ENCODE assay signal across 8 cellular contexts in the genomic region with DNA sequence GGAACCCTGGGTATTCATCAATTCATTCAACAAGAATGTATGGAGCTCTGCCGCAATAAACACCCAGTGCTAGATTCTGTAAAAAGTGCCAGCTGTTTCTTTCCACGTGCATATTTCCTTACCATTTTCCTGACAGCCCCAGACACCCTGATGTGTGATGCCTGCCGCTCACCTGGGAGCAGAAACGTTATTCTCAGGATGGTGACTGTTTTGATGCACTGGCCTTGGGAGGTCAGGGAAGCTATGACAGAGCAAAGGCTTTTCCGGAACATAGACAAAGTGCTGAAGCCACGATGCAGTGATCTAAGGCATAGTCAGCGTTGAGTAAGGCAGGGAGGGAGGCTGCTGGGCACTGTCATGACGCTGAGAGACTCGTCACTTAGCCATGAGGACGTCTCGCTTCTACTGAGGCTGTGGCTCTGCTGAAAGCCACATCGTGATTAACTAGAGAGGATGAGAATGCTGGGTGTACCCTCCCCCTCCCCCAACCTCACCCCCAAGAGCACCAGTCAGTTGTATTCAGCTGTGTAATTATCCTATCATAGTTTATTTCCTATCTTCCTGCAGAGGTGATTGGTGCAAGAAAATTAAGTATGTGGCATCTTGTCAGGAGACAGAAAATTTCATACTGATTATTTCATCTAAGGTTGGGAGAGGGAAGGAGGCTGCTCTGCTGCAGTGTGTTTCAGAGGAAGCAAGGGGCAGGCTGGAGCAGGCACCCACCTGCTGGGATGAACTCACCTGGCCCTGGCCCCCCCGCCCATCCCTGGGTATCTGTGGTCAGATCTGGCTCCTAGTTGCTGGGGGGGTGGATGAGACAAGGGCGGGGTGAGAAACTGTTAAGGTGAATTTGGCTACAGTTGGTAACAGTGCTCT.
A peak's percentile ranks its signal among the peaks of the same experiment; 100 is the strongest.
DNase-seq lines count a peak whose midpoint lies in the region; ATAC-seq and TF ChIP-seq lines count a peak whose summit lies in the region.

No MANE protein-coding gene starts in this region.

- H3F3A ChIP-seq in Loucy (ENCODE audit: low read depth) = no peaks in the 10 kb centered on the region

- H3K4me1 Mint-ChIP-seq in stimulated activated effector memory CD8-positive, alpha-beta T cell treated with anti-CD3 and anti-CD28 coated beads, Interleukin-12 subunit alpha, Interleukin-12 subunit beta, amount 100 ng/mL, for 72 hours = peaks cover 83% of the 10 kb centered on the region

- ATAC-seq in stimulated activated effector memory CD8-positive, alpha-beta T cell treated with anti-CD3 and anti-CD28 coated beads, Interleukin-12 subunit alpha, Interleukin-12 subunit beta, amount 100 ng/mL, for 72 hours = peak; percentile 88
- ATAC-seq in GM18511 (IDR thresholded peaks at IDR 0.05; ENCODE audit: unreplicated experiment) (no peak), GM19023 (IDR thresholded peaks at IDR 0.05; ENCODE audit: unreplicated experiment) (no peak)

- H3K9me2 ChIP-seq in Loucy (replicated peaks; ENCODE audit: low read depth, low read length) = no peaks in the 10 kb centered on the region

- peak overlapping the region; percentile 19 for H3K4me2 ChIP-seq in Loucy (ENCODE audit: low read depth, low read length, poor library complexity, severe bottlenecking)

- H3K9ac ChIP-seq in Loucy (ENCODE audit: low read depth, low read length, poor library complexity, severe bottlenecking) = no peak overlapping the region

- no peaks in the 10 kb centered on the region for H3K36me3 ChIP-seq in Loucy (ENCODE audit: insufficient read depth, low read length)

- H3K36me3 Mint-ChIP-seq in stimulated activated effector memory CD8-positive, alpha-beta T cell treated with anti-CD3 and anti-CD28 coated beads, Interleukin-12 subunit alpha, Interleukin-12 subunit beta, amount 100 ng/mL, for 72 hours = peaks cover 25% of the 10 kb centered on the region

- no peaks in the 10 kb centered on the region for H3K79me2 ChIP-seq in Loucy (ENCODE audit: insufficient read depth, low read length)

- peak overlapping the region; percentile 97 for H3K27ac Mint-ChIP-seq in stimulated activated effector memory CD8-positive, alpha-beta T cell treated with anti-CD3 and anti-CD28 coated beads, Interleukin-12 subunit alpha, Interleukin-12 subunit beta, amount 100 ng/mL, for 72 hours

- peak overlapping the region; percentile 82 for H3K4me3 Mint-ChIP-seq in stimulated activated effector memory CD8-positive, alpha-beta T cell treated with anti-CD3 and anti-CD28 coated beads, Interleukin-12 subunit alpha, Interleukin-12 subunit beta, amount 100 ng/mL, for 72 hours

- H2AFZ ChIP-seq in Loucy (ENCODE audit: low read length) = no peak overlapping the region

- H3K9me3 Mint-ChIP-seq in stimulated activated effector memory CD8-positive, alpha-beta T cell treated with anti-CD3 and anti-CD28 coated beads, Interleukin-12 subunit alpha, Interleukin-12 subunit beta, amount 100 ng/mL, for 72 hours = no peaks in the 10 kb centered on the region

- H3K27me3 ChIP-seq in Loucy (ENCODE audit: insufficient read depth, low read length, poor library complexity, severe bottlenecking) = no peaks in the 10 kb centered on the region

- H3K4me1 ChIP-seq in Loucy (ENCODE audit: insufficient read depth, low read length, poor library complexity, severe bottlenecking) = no peaks in the 10 kb centered on the region

- TF ChIP-seq CTCF in AG09309 (IDR thresholded peaks at IDR 0.05; ENCODE audit: control insufficient read depth, insufficient read depth, low read depth, low read length, missing control alignments) (peak; percentile 39), Loucy (conservative IDR thresholded peaks at IDR 0.05; ENCODE audit: low read length) (no peak)

- H4K20me1 ChIP-seq in Loucy (ENCODE audit: insufficient read depth, low read length, poor library complexity, severe bottlenecking) = no peaks in the 10 kb centered on the region

- DNase-seq in AG09309 (ENCODE audit: low read depth) = peak; percentile 71
- peak; percentile 14 for DNase-seq in activated T-helper 1 cell treated with Interleukin-2 at 50 U/mL for 16 hours (ENCODE audit: low read depth)
- DNase-seq in iPS-NIHi11 (ENCODE audit: low spot score) = peak; percentile 45
- peak; percentile 43 to 69 for DNase-seq in stimulated activated effector memory CD8-positive, alpha-beta T cell treated with anti-CD3 and anti-CD28 coated beads, Interleukin-12 subunit alpha, Interleukin-12 subunit beta, amount 100 ng/mL, for 72 hours (ENCODE audit: low spot score in 2 of 2)
- no peak for DNase-seq in NCI-H774 (lab: John Stamatoyannopoulos, UW)

- H3K9me3 ChIP-seq in Loucy (ENCODE audit: insufficient read depth, low read depth, low read length) = no peaks in the 10 kb centered on the region

- H3K4me3 ChIP-seq in AG09309 (ENCODE audit: control insufficient read depth, low read depth, low read length) (peak overlapping the region; percentile 1; the same call in 1 of the 2 replicates), Loucy (ENCODE audit: low read length, poor library complexity, severe bottlenecking) (no peak overlapping the region)
